In genomic region chr7:45937862-45938261, GRCh38 we compare ENCODE assay signal across 16 cellular contexts. TPM values are rescaled to one million over a fixed set of nuclear protein-coding genes. Genes with fewer than 3 reads are reported as not detected.
DNase-seq lines count a peak whose midpoint lies in the region; FAIRE-seq and TF ChIP-seq lines count a peak whose summit lies in the region.
"Had no signal": no experiment of that assay in that cellular context is flagged by ENCODE, and none has a peak within 500 bp of the region (broad histone marks: within the 10 kb centered on the region; RNA-seq: fewer than 3 reads in every experiment).

No MANE protein-coding gene starts in this region.

- no peak overlapping the region for H2BK20ac ChIP-seq in H1 (ENCODE audit: low read length)
- H2BK20ac ChIP-seq in H9 (ENCODE audit: low read depth, low read length, poor library complexity, severe bottlenecking), result no peak overlapping the region

- H4K5ac ChIP-seq in H1 (ENCODE audit: insufficient read length, low read depth, low read length), result no peak overlapping the region
- H4K5ac ChIP-seq in H9 (ENCODE audit: insufficient read length, low read depth, low read length), result no peak overlapping the region

- peaks cover 2 to 5% (median 4%) of the 10 kb centered on the region in 3 experiments; a peak in 5 of 7 replicates for H3K36me3 Mint-ChIP-seq in H9 (ENCODE audit: insufficient read depth in 1 of 3, low read depth in 3 of 3)

- H2BK15ac ChIP-seq in H1 (ENCODE audit: low read length) (0 out of 2 replicates have a peak overlapping the region, but pooled peaks have one; percentile 6), H9 (ENCODE audit: low read depth, low read length) (no peak overlapping the region)

- no peaks in the 10 kb centered on the region; a peak in 1 of 22 replicates for H4K20me1 ChIP-seq in BLaER1 treated with 17β-estradiol and CSF1 and Interleukin-3, amounts not matched to agents 10 nM and 100 nM
- no peaks in the 10 kb centered on the region for H4K20me1 ChIP-seq in OCI-LY3 (ENCODE audit: insufficient read depth, low read length)
- H4K20me1 ChIP-seq in H1 (replicated peaks in 1 of 2; ENCODE audit: control insufficient read depth in 1 of 2, insufficient read depth in 2 of 2, low read length in 2 of 2), result peaks cover 0 to 2% of the 10 kb centered on the region in 2 experiments
- no peaks in the 10 kb centered on the region for H4K20me1 ChIP-seq in H9 (ENCODE audit: control insufficient read depth, insufficient read depth, insufficient read length)
- H4K20me1 ChIP-seq in osteoblast (ENCODE audit: insufficient read depth, low read length), result no peaks in the 10 kb centered on the region
- H4K20me1 ChIP-seq: BLaER1 had no signal

- peaks cover 11 to 26% (median 16%) of the 10 kb centered on the region in 11 experiments; a peak in 20 of 22 replicates for H3K9me3 ChIP-seq in BLaER1 treated with 17β-estradiol and CSF1 and Interleukin-3, amounts not matched to agents 10 nM and 100 nM (replicated peaks in 1 of 11)
- H3K9me3 ChIP-seq in OCI-LY3 (ENCODE audit: insufficient read depth, low read length) (no peaks in the 10 kb centered on the region), H1 (ENCODE audit: insufficient read depth in 2 of 2, low read depth in 1 of 2, low read length in 1 of 2) (no peaks in the 10 kb centered on the region), H9 (ENCODE audit: control insufficient read depth, low read depth, low read length) (no peaks in the 10 kb centered on the region), osteoblast (ENCODE audit: low read depth, low read length) (no peaks in the 10 kb centered on the region)
- H3K9me3 ChIP-seq: HAP-1 had no signal

- H3K9me3 Mint-ChIP-seq in H9, result peaks cover 0 to 9% of the 10 kb centered on the region in 2 experiments; a peak in 4 of 5 replicates
- H3K9me3 Mint-ChIP-seq: CD8-positive, alpha-beta T cell had no signal

- no peak for TF ChIP-seq POLR2A in H1 (IDR thresholded peaks at IDR 0.05; ENCODE audit: control extremely low read depth in 1 of 2, low read depth in 2 of 2, low read length in 2 of 2)

- no peak overlapping the region for H2AK5ac ChIP-seq in H1 (ENCODE audit: low read depth, low read length)
- no peak overlapping the region for H2AK5ac ChIP-seq in H9 (ENCODE audit: insufficient read length, low read length)

- H3K27ac Mint-ChIP-seq in H9, result no peak overlapping the region
- H3K27ac Mint-ChIP-seq: CD8-positive, alpha-beta T cell had no signal

- no peak for DNase-seq in H1 (ENCODE audit: low read depth in 1 of 2, low spot score in 2 of 2)
- DNase-seq in urothelium cell line (ENCODE audit: low spot score), result no peak
- DNase-seq in H9, result no peak
- DNase-seq in osteoblast (ENCODE audit: insufficient read length, low spot score, missing footprints), result no peak
- DNase-seq in HCEC 1CT, result no peak
- DNase-seq: 8988T; Calu3; CD8-positive, alpha-beta T cell; DMS79 treated with DMSO at 0.1 percent for 48 hours; GOT3 had no signal

- H3K4ac ChIP-seq in H1 (replicated peaks; ENCODE audit: insufficient read length, low read depth, low read length), result no peak overlapping the region
- H3K4ac ChIP-seq in H9 (ENCODE audit: low read depth, low read length), result no peak overlapping the region

- H3K18ac ChIP-seq in H1 (ENCODE audit: extremely low read depth, low read length) (no peak overlapping the region), H9 (ENCODE audit: insufficient read length, low read depth, low read length) (no peak overlapping the region)

- H3K4me3 ChIP-seq in BLaER1 treated with 17β-estradiol and CSF1 and Interleukin-3, amounts not matched to agents 10 nM and 100 nM, result no peak overlapping the region
- H3K4me3 ChIP-seq in OCI-LY3 (ENCODE audit: low read length), result peak overlapping the region; percentile 21; the same call in 1 of the 2 replicates
- H3K4me3 ChIP-seq in H1 (ENCODE audit: extremely low read depth in 1 of 4, insufficient read depth in 2 of 4, low read depth in 3 of 4, low read length in 4 of 4), result no peak overlapping the region
- H3K4me3 ChIP-seq in osteoblast (ENCODE audit: insufficient read depth, low read length), result no peak overlapping the region
- H3K4me3 ChIP-seq: BLaER1, HAP-1, K562 had no signal

- H3K23me2 ChIP-seq in H1 (ENCODE audit: low read depth, low read length) (peaks cover 5% of the 10 kb centered on the region; the same call in 1 of the 2 replicates), H9 (ENCODE audit: insufficient read length, low read depth, low read length, poor library complexity, severe bottlenecking) (no peaks in the 10 kb centered on the region)

- H2BK5ac ChIP-seq in H1 (ENCODE audit: low read depth, low read length), result peak overlapping the region; percentile 63; the same call in 1 of the 2 replicates
- H2BK5ac ChIP-seq in H9 (ENCODE audit: insufficient read length, low read length), result no peak overlapping the region

- no peaks in the 10 kb centered on the region for H3K27me3 ChIP-seq in BLaER1 treated with 17β-estradiol and CSF1 and Interleukin-3, amounts not matched to agents 10 nM and 100 nM
- H3K27me3 ChIP-seq in OCI-LY3 (ENCODE audit: low read depth, low read length) (no peaks in the 10 kb centered on the region), H1 (replicated peaks in 1 of 4; ENCODE audit: control insufficient read depth in 3 of 4, extremely low read depth in 1 of 4, insufficient read depth in 3 of 4, low read length in 3 of 4) (no peaks in the 10 kb centered on the region), H9 (ENCODE audit: insufficient read depth, low read length) (no peaks in the 10 kb centered on the region), osteoblast (ENCODE audit: insufficient read depth, low read length) (no peaks in the 10 kb centered on the region)
- H3K27me3 ChIP-seq: BLaER1 had no signal

- H3K36me3 ChIP-seq in BLaER1 treated with 17β-estradiol and CSF1 and Interleukin-3, amounts not matched to agents 10 nM and 100 nM, result no peaks in the 10 kb centered on the region
- no peaks in the 10 kb centered on the region for H3K36me3 ChIP-seq in OCI-LY3 (replicated peaks; ENCODE audit: low read depth, low read length)
- H3K36me3 ChIP-seq in H1 (ENCODE audit: control insufficient read depth in 2 of 4, insufficient read depth in 4 of 4, low read length in 3 of 4), result no peaks in the 10 kb centered on the region
- H3K36me3 ChIP-seq in osteoblast (ENCODE audit: insufficient read depth, low read length), result no peaks in the 10 kb centered on the region
- H3K36me3 ChIP-seq: BLaER1, HAP-1 had no signal

- H3K79me2 ChIP-seq in OCI-LY3 (ENCODE audit: low read length) (no peaks in the 10 kb centered on the region), H1 (ENCODE audit: control insufficient read depth in 1 of 2, insufficient read depth in 2 of 2, low read length in 2 of 2) (no peaks in the 10 kb centered on the region), H9 (ENCODE audit: insufficient read depth, low read length) (no peaks in the 10 kb centered on the region), osteoblast (ENCODE audit: insufficient read depth, low read length) (no peaks in the 10 kb centered on the region)

- no peaks in the 10 kb centered on the region for H3K79me1 ChIP-seq in H1 (ENCODE audit: low read depth, low read length)
- H3K79me1 ChIP-seq in H9 (ENCODE audit: insufficient read depth, low read depth, low read length, poor library complexity, severe bottlenecking), result no peaks in the 10 kb centered on the region

- H2BK12ac ChIP-seq in H1 (ENCODE audit: low read depth, low read length) (no peak overlapping the region), H9 (ENCODE audit: insufficient read length, low read depth, low read length) (no peak overlapping the region)

- no peak overlapping the region for H3T11ph ChIP-seq in H9 (ENCODE audit: low read length)

- no peak for TF ChIP-seq RAD21 in H1 (IDR thresholded peaks at IDR 0.05 in 1 of 2, conservative IDR thresholded peaks at IDR 0.05 in 1 of 2; ENCODE audit: low read depth in 2 of 2, low read length in 2 of 2)

- H2BK120ac ChIP-seq in H1 (replicated peaks; ENCODE audit: low read depth, low read length) (peak overlapping the region; percentile 73), H9 (ENCODE audit: low read depth, low read length, poor library complexity, severe bottlenecking) (no peak overlapping the region)

- TF ChIP-seq CTCF in OCI-LY3 (IDR thresholded peaks at IDR 0.05; ENCODE audit: low read depth, low read length) (no peak), H1 (IDR thresholded peaks at IDR 0.05; ENCODE audit: control extremely low read depth in 1 of 3, insufficient read depth in 1 of 3, low read depth in 1 of 3, low read length in 3 of 3) (no peak), H9 (conservative IDR thresholded peaks at IDR 0.05) (no peak), osteoblast (IDR thresholded peaks at IDR 0.05; ENCODE audit: extremely low read depth, low read depth, low read length) (no peak)

- FAIRE-seq in H1 (lab: Jason Lieb, UNC) (no peak), urothelium cell line (lab: Jason Lieb, UNC) (peak; percentile 99)
- FAIRE-seq: K562 had no signal

- POLR2A ChIA-PET in H1 (lab: Charles Lee; ENCODE audit: partially characterized antibody), result interaction anchor here (1.6 kb wide), 1 partner anchor 13 kb away, joined by 4 read pairs; no protein-coding TSS in a partner anchor

- WGBS in H1 (ENCODE audit: extremely low coverage in 1 of 2, insufficient coverage in 1 of 2, insufficient read length in 1 of 2, insufficient replicate concordance in 2 of 2, low coverage in 1 of 2, low lambda C conversion rate in 2 of 2, missing lambda C conversion rate in 1 of 2), 2 experiments, result 94 to 100% methylated on average over 2 of the region's 2 CpGs
- 100% methylated on average over 2 of the region's 2 CpGs for WGBS in H9 (ENCODE audit: extremely low coverage, insufficient read length, low lambda C conversion rate)

- peak overlapping the region; percentile 37 for H3K56ac ChIP-seq in H1 (replicated peaks; ENCODE audit: insufficient read length, low read depth, low read length)
- H3K56ac ChIP-seq in H9 (ENCODE audit: insufficient read length, low read depth, low read length), result no peak overlapping the region

- H3K14ac ChIP-seq in H1 (ENCODE audit: insufficient read length), result no peak overlapping the region
- H3K14ac ChIP-seq in H9 (ENCODE audit: insufficient read depth, low read length), result no peak overlapping the region

- no peaks in the 10 kb centered on the region for H3K4me1 Mint-ChIP-seq in H9

- H3K9ac ChIP-seq in BLaER1 treated with 17β-estradiol and CSF1 and Interleukin-3, amounts not matched to agents 10 nM and 100 nM, result no peak overlapping the region
- H3K9ac ChIP-seq in OCI-LY3 (ENCODE audit: low read length) (0 out of 2 replicates have a peak overlapping the region, but pooled peaks have one; percentile 14), H1 (replicated peaks in 1 of 4; ENCODE audit: extremely low read depth in 1 of 4, low read depth in 3 of 4, low read length in 3 of 4) (no peak overlapping the region), H9 (ENCODE audit: extremely low read depth, insufficient read length, low read length) (no peak overlapping the region)
- H3K9ac ChIP-seq: BLaER1 had no signal

- H3K23ac ChIP-seq in H1 (ENCODE audit: insufficient read length), result no peak overlapping the region
- no peak overlapping the region for H3K23ac ChIP-seq in H9 (ENCODE audit: insufficient read length, low read depth, low read length)

- no peak overlapping the region for H3K4me3 Mint-ChIP-seq in H9
- H3K4me3 Mint-ChIP-seq: CD8-positive, alpha-beta T cell had no signal

- peaks cover 8 to 46% (median 27%) of the 10 kb centered on the region in 10 experiments; a peak in 18 of 20 replicates for H3K4me1 ChIP-seq in BLaER1 treated with 17β-estradiol and CSF1 and Interleukin-3, amounts not matched to agents 10 nM and 100 nM
- H3K4me1 ChIP-seq in OCI-LY3 (ENCODE audit: low read length) (peaks cover 30% of the 10 kb centered on the region), H1 (replicated peaks in 1 of 4; ENCODE audit: control insufficient read depth in 3 of 4, insufficient read depth in 4 of 4, low read length in 3 of 4) (no peaks in the 10 kb centered on the region), H9 (ENCODE audit: insufficient read depth, low read length) (no peaks in the 10 kb centered on the region), osteoblast (ENCODE audit: insufficient read depth, low read length) (no peaks in the 10 kb centered on the region)
- H3K4me1 ChIP-seq: HAP-1 had no signal

- H4K8ac ChIP-seq in H1 (ENCODE audit: extremely low read depth, insufficient read depth, low read length) (no peak overlapping the region), H9 (replicated peaks; ENCODE audit: insufficient read length, low read depth, low read length) (no peak overlapping the region)

- H2AFZ ChIP-seq in OCI-LY3 (ENCODE audit: low read depth, low read length), result peak overlapping the region; percentile 64; the same call in 1 of the 2 replicates
- no peak overlapping the region for H2AFZ ChIP-seq in H1 (ENCODE audit: low read length)
- H2AFZ ChIP-seq in H9 (ENCODE audit: low read length), result no peak overlapping the region
- no peak overlapping the region for H2AFZ ChIP-seq in osteoblast (ENCODE audit: low read length)

- CTCF ChIA-PET in H1 (lab: Charles Lee; ENCODE audit: partially characterized antibody), result interaction anchor here (0.9 to 6.9 kb wide), 12 partner anchors 15 to 406 kb away, joined by 3 to 80 read pairs (median 4); partner anchors contain the start of gene IGFBP3

- H3K27ac ChIP-seq in BLaER1 treated with 17β-estradiol and CSF1 and Interleukin-3, amounts not matched to agents 10 nM and 100 nM, result peak overlapping the region in 2 of 11 experiments; percentile 26 to 41; a peak in 1 of 22 replicates
- peak overlapping the region; percentile 18; the same call in 1 of the 2 replicates for H3K27ac ChIP-seq in OCI-LY3 (ENCODE audit: low read length)
- no peak overlapping the region for H3K27ac ChIP-seq in H1 (ENCODE audit: low read depth, low read length)
- no peak overlapping the region for H3K27ac ChIP-seq in H9 (ENCODE audit: insufficient read length, low read depth, low read length)
- H3K27ac ChIP-seq in osteoblast (ENCODE audit: low read depth, low read length), result no peak overlapping the region
- H3K27ac ChIP-seq: BLaER1 had no signal

- no peak for TF ChIP-seq EP300 in H1 (IDR thresholded peaks at IDR 0.05; ENCODE audit: borderline replicate concordance in 1 of 2, low read depth in 2 of 2, low read length in 2 of 2)

- no peak overlapping the region for H4K91ac ChIP-seq in H1 (replicated peaks; ENCODE audit: insufficient read length, low read length)
- H4K91ac ChIP-seq in H9 (ENCODE audit: insufficient read length, low read depth, low read length), result no peak overlapping the region

- peak overlapping the region in 6 of 11 experiments; percentile 28 to 59 (median 42); a peak in 11 of 22 replicates for H3K4me2 ChIP-seq in BLaER1 treated with 17β-estradiol and CSF1 and Interleukin-3, amounts not matched to agents 10 nM and 100 nM
- peak overlapping the region; percentile 87 for H3K4me2 ChIP-seq in OCI-LY3 (ENCODE audit: low read length)
- H3K4me2 ChIP-seq in H1 (ENCODE audit: insufficient read depth in 1 of 2, low read depth in 2 of 2, low read length in 2 of 2), result no peak overlapping the region
- no peak overlapping the region for H3K4me2 ChIP-seq in H9 (ENCODE audit: insufficient read depth, insufficient read length, low read length)
- no peak overlapping the region for H3K4me2 ChIP-seq in osteoblast (ENCODE audit: insufficient read depth, low read length)
- H3K4me2 ChIP-seq: BLaER1 had no signal

- H3K27me3 Mint-ChIP-seq in H9 (ENCODE audit: low read depth), result peaks cover 5% of the 10 kb centered on the region

RNA-seq across cellular contexts. Expression of gene IGFBP3, which starts 16.8 kb away (rescaled TPM):
- total RNA-seq in H1 (2021; fragmentation: NEBNext Ultra II Directional; extraction: Animal tissue kit (Norgen Biotek cat#: 25700)), result 5.5 and 7.1 TPM in 2 replicates
- 12.1 TPM in 2 replicates for polyA plus RNA-seq in H1 (2011; rRNA removed)
- polyA plus RNA-seq in H1 (2011; cell fraction: cytosol; rRNA removed), result 11.9 TPM
- polyA plus RNA-seq in H1 (2011; cell fraction: nucleus; rRNA removed), result 9.8 TPM
- polyA plus RNA-seq in H1 (2012, experiment 1 of 2), result 8.9 to 10.8 TPM (median 9.8 TPM) in 4 replicates
- polyA plus RNA-seq in H1 (2012, experiment 2 of 2), result 11.2 TPM
- 7.7 TPM for polyA plus RNA-seq in H1 (2013, experiment 1 of 2)
- 9.2 TPM for polyA plus RNA-seq in H1 (2013, experiment 2 of 2)
- polyA minus RNA-seq in H1 (2011; rRNA and poly(A)+ RNA removed), result 4.7 and 6.3 TPM in 2 replicates
- 10.3 TPM for polyA minus RNA-seq in H1 (2011; cell fraction: cytosol; rRNA and poly(A)+ RNA removed)
- 16.8 TPM for polyA minus RNA-seq in H1 (2011; cell fraction: nucleus; rRNA and poly(A)+ RNA removed)
- total RNA-seq in H9 (2021), result 10.0 TPM in 2 replicates
- 2,046 and 2,181 TPM in 2 replicates for total RNA-seq in osteoblast

RNA-seq across cellular contexts. Expression of gene IGFBP1, which starts 49.6 kb away (rescaled TPM):
- total RNA-seq in H1 (2021; fragmentation: NEBNext Ultra II Directional; extraction: Animal tissue kit (Norgen Biotek cat#: 25700)), result not detected in 2 replicates
- not detected in 2 replicates for polyA plus RNA-seq in H1 (2011; rRNA removed)
- polyA plus RNA-seq in H1 (2011; cell fraction: cytosol; rRNA removed), result 0.23 TPM
- polyA plus RNA-seq in H1 (2011; cell fraction: nucleus; rRNA removed), result not detected
- not detected in 4 replicates for polyA plus RNA-seq in H1 (2012, experiment 1 of 2)
- 0.26 TPM for polyA plus RNA-seq in H1 (2012, experiment 2 of 2)
- 0.10 TPM for polyA plus RNA-seq in H1 (2013, experiment 1 of 2)
- polyA plus RNA-seq in H1 (2013, experiment 2 of 2), result 0.04 TPM
- not detected in 2 replicates for polyA minus RNA-seq in H1 (2011; rRNA and poly(A)+ RNA removed)
- polyA minus RNA-seq in H1 (2011; cell fraction: cytosol; rRNA and poly(A)+ RNA removed), result not detected
- polyA minus RNA-seq in H1 (2011; cell fraction: nucleus; rRNA and poly(A)+ RNA removed), result not detected
- total RNA-seq in H9 (2021) (not detected in 2 replicates), osteoblast (0.59 and 4.0 TPM in 2 replicates)
- total RNA-seq: A673; CD8-positive, alpha-beta T cell; K562 had no signal
- polyA plus RNA-seq: K562 had no signal

Comparison
In these comparisons a context has a peak if more than half of its experiments do, and no peak if none do; other contexts are left out.
1. H3K4me2 ChIP-seq: peak in BLaER1 treated with 17β-estradiol and CSF1 and Interleukin-3, amounts not matched to agents 10 nM and 100 nM (6 of 11) and OCI-LY3 (single experiment); none in H1 (0 of 2), H9 (single experiment) and osteoblast (single experiment).
2. RNA of gene IGFBP3, which starts 16.8 kb away (total RNA-seq): 2,046 to 2,181 TPM in osteoblast; 10.0 TPM in H9 and 5.5 to 7.1 TPM in H1; every median in the first group is over 100 times any median in the second.